Comparison of ENCODE assay signal across 20 cellular contexts in the genomic region with DNA sequence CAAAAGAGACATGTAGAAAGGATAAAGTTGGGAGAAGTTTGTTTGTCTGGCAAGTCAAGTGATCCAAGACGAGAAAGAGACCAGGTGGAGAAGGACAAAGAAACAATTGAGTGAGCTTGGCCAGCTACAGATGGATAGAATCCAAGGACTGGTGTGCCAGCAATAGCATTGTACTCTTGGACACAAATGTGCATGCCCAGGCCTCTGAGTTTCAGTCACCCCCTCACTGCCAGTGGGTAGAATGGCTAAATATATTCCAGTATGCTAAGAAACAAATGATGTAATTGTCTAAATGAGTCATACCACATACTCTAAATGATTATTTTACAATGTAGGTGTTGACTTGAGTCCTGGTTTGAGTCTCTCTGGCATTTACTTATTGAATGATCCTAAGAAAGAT.
DNase-seq lines count a peak whose midpoint lies in the region; ATAC-seq, FAIRE-seq and TF ChIP-seq lines count a peak whose summit lies in the region.
"Had no signal": no experiment of that assay in that cellular context is flagged by ENCODE, and none has a peak within 500 bp of the region (broad histone marks: within the 10 kb centered on the region; RNA-seq: fewer than 3 reads in every experiment).

No MANE protein-coding gene starts in this region.

- H3K4me3 ChIP-seq in left ventricle myocardium inferior (no peak overlapping the region), H7 (ENCODE audit: insufficient read depth, low read depth, low read length) (no peak overlapping the region)
- H3K4me3 ChIP-seq: BLaER1 treated with 17β-estradiol and CSF1 and Interleukin-3, amounts not matched to agents 10 nM and 100 nM; K562; pancreas; thoracic aorta had no signal

- no peak for TF ChIP-seq CTCF in left ventricle myocardium inferior (IDR thresholded peaks at IDR 0.05; ENCODE audit: borderline replicate concordance)

- no peaks in the 10 kb centered on the region for H3K36me3 ChIP-seq in left ventricle myocardium inferior
- no peaks in the 10 kb centered on the region for H3K36me3 ChIP-seq in H7 (replicated peaks; ENCODE audit: control insufficient read depth, insufficient read depth, low read length)
- H3K36me3 ChIP-seq: BLaER1 treated with 17β-estradiol and CSF1 and Interleukin-3, amounts not matched to agents 10 nM and 100 nM; pancreas; thoracic aorta had no signal

- peaks cover 15% of the 10 kb centered on the region for H3K4me1 ChIP-seq in left ventricle myocardium inferior
- H3K4me1 ChIP-seq: BLaER1 treated with 17β-estradiol and CSF1 and Interleukin-3, amounts not matched to agents 10 nM and 100 nM; pancreas had no signal

- H3K9me3 ChIP-seq in left ventricle myocardium inferior (replicated peaks): peaks cover 26% of the 10 kb centered on the region
- H3K9me3 ChIP-seq: pancreas, thoracic aorta had no signal

- H3K27me3 ChIP-seq in left ventricle myocardium inferior (ENCODE audit: low read depth) (no peaks in the 10 kb centered on the region), H7 (ENCODE audit: control insufficient read depth, insufficient read depth, low read length) (no peaks in the 10 kb centered on the region)
- H3K27me3 ChIP-seq: BLaER1 treated with 17β-estradiol and CSF1 and Interleukin-3, amounts not matched to agents 10 nM and 100 nM; pancreas had no signal

- FAIRE-seq in GM19239 (lab: Jason Lieb, UNC): no peak
- FAIRE-seq: endothelial cell of umbilical vein, K562, pancreas had no signal

- intact Hi-C loops in left ventricle myocardium inferior (cut with micrococcal nuclease) (no loop called here), sciatic nerve (cut with DNase I) (no loop called here)

- ATAC-seq in sciatic nerve: no peak
- ATAC-seq: K562 had no signal

- peak; percentile 16 for DNase-seq in DMS53 (lab: John Stamatoyannopoulos, UW)
- DNase-seq in DMS53 treated with DMSO at 0.1 percent for 48 hours (lab: John Stamatoyannopoulos, UW; ENCODE audit: unreplicated experiment): no peak
- peak; percentile 21 for DNase-seq in astrocyte of the hippocampus (ENCODE audit: low read depth, low spot score)
- peak; percentile 36 for DNase-seq in left ventricle myocardium inferior
- peak; percentile 35 for DNase-seq in renal cortical epithelial cell (ENCODE audit: low read depth)
- DNase-seq in H7: no peak
- DNase-seq in GM19239 (ENCODE audit: insufficient read length, low spot score): no peak
- no peak for DNase-seq in sciatic nerve (ENCODE audit: low spot score)
- DNase-seq: activated naive CD4-positive, alpha-beta T cell treated with Interleukin-2 at 50 U/mL for 16 hours; cortex of kidney; foreskin fibroblast; HFFc6; naive B cell; pancreas; RPMI8226 had no signal

- H3K27ac ChIP-seq in left ventricle myocardium inferior (replicated peaks): peak overlapping the region; percentile 41
- H3K27ac ChIP-seq: 22Rv1; BLaER1 treated with 17β-estradiol and CSF1 and Interleukin-3, amounts not matched to agents 10 nM and 100 nM; pancreas; thoracic aorta had no signal

Comparison
In these comparisons a context has a peak if more than half of its experiments do, and no peak if none do; other contexts are left out.
1. DNase-seq: peak in DMS53 (single experiment), astrocyte of the hippocampus (single experiment), left ventricle myocardium inferior (single experiment) and renal cortical epithelial cell (single experiment); none in DMS53 treated with DMSO at 0.1 percent for 48 hours (single experiment), H7 (single experiment), GM19239 (single experiment) and sciatic nerve (single experiment).